Comparison of ENCODE assay signal across 8 cellular contexts in the genomic region with DNA sequence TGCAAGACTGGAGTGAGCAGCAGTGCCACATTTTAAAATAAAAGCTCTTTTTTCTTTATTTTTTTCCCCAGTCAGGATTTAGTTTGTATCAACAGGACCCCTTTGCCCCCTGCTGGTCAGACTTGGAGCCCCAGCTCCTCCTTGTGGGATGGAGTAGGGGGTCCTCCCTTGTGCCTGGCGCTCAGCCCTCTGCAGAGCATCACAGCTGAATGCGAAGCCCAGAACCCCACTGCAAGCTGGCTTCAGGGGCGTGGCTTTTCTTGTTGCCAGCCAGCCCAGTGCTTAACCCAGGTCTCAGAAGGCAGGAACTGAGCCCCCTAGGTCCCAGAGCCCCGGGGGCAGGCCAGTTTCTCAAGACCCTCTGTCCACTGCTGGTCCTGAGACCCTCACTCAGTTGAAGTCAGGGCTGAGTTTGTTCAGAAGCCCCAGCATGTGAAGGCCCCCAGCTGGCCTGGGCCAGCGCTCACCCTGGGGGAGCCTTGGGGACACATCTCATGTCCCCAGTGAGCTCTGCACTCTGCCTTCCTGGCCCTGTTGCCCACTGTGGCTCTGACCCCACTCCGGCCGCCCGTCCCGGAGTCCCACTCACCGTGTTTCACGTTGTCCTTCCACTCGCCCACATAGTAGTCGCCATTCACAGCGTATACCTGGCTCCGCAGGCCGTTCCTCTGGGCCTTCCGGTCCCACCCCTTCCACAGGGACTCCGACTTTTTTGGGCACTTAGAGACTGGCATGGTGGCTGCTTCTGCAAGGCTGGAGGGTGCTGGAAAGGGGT. TPM values are rescaled to one million over a fixed set of nuclear protein-coding genes. Genes with fewer than 3 reads are reported as not detected.
DNase-seq lines count a peak whose midpoint lies in the region; ATAC-seq and TF ChIP-seq lines count a peak whose summit lies in the region.

No MANE protein-coding gene starts in this region.

- no peak overlapping the region for H3K4me3 ChIP-seq in fibroblast of the aortic adventitia (ENCODE audit: low read depth, low read length)

- H3K27me3 Mint-ChIP-seq in activated T-cell treated with anti-CD3 and anti-CD28 coated beads, Interleukin-2, amount 50 U/mL, for 24 hours = no peaks in the 10 kb centered on the region

- H3K27ac Mint-ChIP-seq in activated T-cell treated with anti-CD3 and anti-CD28 coated beads, Interleukin-2, amount 50 U/mL, for 24 hours = peak overlapping the region; percentile 33

- DNase-seq in GM03348 (ENCODE audit: low spot score) (peak; percentile 49), NAMALWA (ENCODE audit: low spot score) (peak; percentile 72), fibroblast of the aortic adventitia (ENCODE audit: low read depth) (peak; percentile 49), SKM-1 treated with dmso at 0.1 percent for 144 hours (lab: John Stamatoyannopoulos, UW; ENCODE audit: unreplicated experiment) (no peak)
- peak; percentile 63 for DNase-seq in activated T-cell treated with anti-CD3 and anti-CD28 coated beads, Interleukin-2, amount 50 U/mL, for 24 hours
- peak; percentile 25 to 43 for DNase-seq in stimulated activated CD4-positive, alpha-beta T cell treated with anti-CD3 and anti-CD28 coated beads, Interleukin-15, amount 100 ng/mL, for 48 hours (ENCODE audit: low read depth in 2 of 2)

- H3K4me1 Mint-ChIP-seq in activated T-cell treated with anti-CD3 and anti-CD28 coated beads, Interleukin-2, amount 50 U/mL, for 24 hours (ENCODE audit: low read depth) = peaks cover 58% of the 10 kb centered on the region

- H3K9me3 Mint-ChIP-seq in activated T-cell treated with anti-CD3 and anti-CD28 coated beads, Interleukin-2, amount 50 U/mL, for 24 hours = no peaks in the 10 kb centered on the region

- peak; percentile 67 for TF ChIP-seq CTCF in fibroblast of the aortic adventitia (IDR thresholded peaks at IDR 0.05; ENCODE audit: insufficient read depth, low read length)

- ATAC-seq in GM21619 (IDR thresholded peaks at IDR 0.05; ENCODE audit: unreplicated experiment) (no peak), GM21825 (IDR thresholded peaks at IDR 0.05; ENCODE audit: unreplicated experiment) (no peak)

- H3K4me3 Mint-ChIP-seq in activated T-cell treated with anti-CD3 and anti-CD28 coated beads, Interleukin-2, amount 50 U/mL, for 24 hours = no peak overlapping the region

- H3K36me3 Mint-ChIP-seq in activated T-cell treated with anti-CD3 and anti-CD28 coated beads, Interleukin-2, amount 50 U/mL, for 24 hours (ENCODE audit: low read depth) = peaks cover 10% of the 10 kb centered on the region

RNA-seq across cellular contexts. Expression of a gene that starts 0.5 kb away (rescaled TPM):
- total RNA-seq in fibroblast of the aortic adventitia (ENCODE audit: low replicate concordance) = 0.63 and 3.8 TPM in 2 replicates

RNA-seq across cellular contexts. Expression of a gene that starts 42.6 kb away (rescaled TPM):
- total RNA-seq in fibroblast of the aortic adventitia (ENCODE audit: low replicate concordance) = 1.1 and 13.4 TPM in 2 replicates

RNA-seq across cellular contexts. Expression of a gene that starts 43.6 kb away (rescaled TPM):
- 3.4 and 8.0 TPM in 2 replicates for total RNA-seq in fibroblast of the aortic adventitia (ENCODE audit: low replicate concordance)
